8 cellular contexts compared by ENCODE assay signal in the genomic region with DNA sequence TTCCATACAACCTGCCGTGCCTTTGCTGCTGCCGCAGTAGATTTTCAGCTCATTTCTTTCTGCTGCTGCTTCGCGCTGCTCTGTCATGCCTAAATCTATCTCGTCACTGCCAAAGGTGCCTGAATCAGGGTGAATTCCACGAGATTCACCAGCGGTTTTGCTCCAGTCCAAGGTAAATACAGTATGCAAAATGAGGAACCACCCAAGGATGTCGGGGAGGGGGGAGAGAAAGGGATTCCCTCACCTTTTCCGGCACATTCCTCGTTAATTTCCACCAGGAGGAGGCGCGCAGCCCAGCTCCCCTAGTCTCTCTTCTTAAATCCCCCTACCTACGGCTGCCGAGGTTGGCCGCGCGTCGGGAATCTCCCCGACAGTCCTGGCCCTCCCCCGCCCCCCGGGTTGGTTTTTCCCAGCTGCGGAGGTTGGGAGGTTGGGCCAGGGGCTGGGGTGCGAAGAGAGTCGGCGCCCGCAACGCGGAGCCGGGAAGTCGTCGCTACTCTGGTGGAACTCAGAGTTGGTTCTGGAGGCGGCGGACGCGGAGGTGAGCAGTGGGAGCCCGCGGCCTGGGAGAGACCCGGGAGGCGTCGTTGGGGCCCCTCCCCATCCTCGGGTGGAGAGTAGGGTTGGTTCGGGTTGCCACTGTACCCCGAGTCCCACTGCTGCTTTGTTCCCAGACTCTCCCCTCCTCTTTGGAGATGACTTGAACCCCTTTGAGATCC. TPM values are rescaled to one million over a fixed set of nuclear protein-coding genes. Genes with fewer than 3 reads are reported as not detected.
DNase-seq lines count a peak whose midpoint lies in the region; ATAC-seq and TF ChIP-seq lines count a peak whose summit lies in the region.

A gene with protein sequence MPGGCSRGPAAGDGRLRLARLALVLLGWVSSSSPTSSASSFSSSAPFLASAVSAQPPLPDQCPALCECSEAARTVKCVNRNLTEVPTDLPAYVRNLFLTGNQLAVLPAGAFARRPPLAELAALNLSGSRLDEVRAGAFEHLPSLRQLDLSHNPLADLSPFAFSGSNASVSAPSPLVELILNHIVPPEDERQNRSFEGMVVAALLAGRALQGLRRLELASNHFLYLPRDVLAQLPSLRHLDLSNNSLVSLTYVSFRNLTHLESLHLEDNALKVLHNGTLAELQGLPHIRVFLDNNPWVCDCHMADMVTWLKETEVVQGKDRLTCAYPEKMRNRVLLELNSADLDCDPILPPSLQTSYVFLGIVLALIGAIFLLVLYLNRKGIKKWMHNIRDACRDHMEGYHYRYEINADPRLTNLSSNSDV (plus strand): TSS at position 450 of the 719 bp plus-strand sequence. CDS start 1,145 bp downstream, outside the sequence.

- no peaks in the 10 kb centered on the region for H3K36me3 ChIP-seq in colonic mucosa

- peak within 1 kb of the TSS; percentile 62 to 75 for H3K9ac ChIP-seq in colonic mucosa (ENCODE audit: low read depth in 2 of 2, low read length in 2 of 2)

- DNase-seq in Ammon's horn (ENCODE audit: low spot score) (peak; percentile 10), HL-60 (ENCODE audit: low read depth in 1 of 2, low spot score in 1 of 2) (no peak), colonic mucosa (peak; percentile 74), kidney tubule cell (ENCODE audit: low spot score) (peak; percentile 88), inferior parietal cortex (ENCODE audit: extremely low spot score) (no peak)
- peak in 1 of 2 donors; percentile 6 for DNase-seq in stimulated activated effector memory CD8-positive, alpha-beta T cell treated with anti-CD3 and anti-CD28 coated beads, Interleukin-12 subunit alpha, Interleukin-12 subunit beta, amount 100 ng/mL, for 72 hours (ENCODE audit: low spot score in 2 of 2)

- no peaks in the 10 kb centered on the region for H3K36me3 Mint-ChIP-seq in stimulated activated effector memory CD8-positive, alpha-beta T cell treated with anti-CD3 and anti-CD28 coated beads, Interleukin-12 subunit alpha, Interleukin-12 subunit beta, amount 100 ng/mL, for 72 hours

- H3K4me3 Mint-ChIP-seq in stimulated activated effector memory CD8-positive, alpha-beta T cell treated with anti-CD3 and anti-CD28 coated beads, Interleukin-12 subunit alpha, Interleukin-12 subunit beta, amount 100 ng/mL, for 72 hours, result peak within 1 kb of the TSS; percentile 85

- H3K4me1 Mint-ChIP-seq in stimulated activated effector memory CD8-positive, alpha-beta T cell treated with anti-CD3 and anti-CD28 coated beads, Interleukin-12 subunit alpha, Interleukin-12 subunit beta, amount 100 ng/mL, for 72 hours, result peaks cover 25% of the 10 kb centered on the region

- intact Hi-C loops in colonic mucosa (cut with DNase I), result loop anchor here (10.0 kb wide), 1 partner anchor 691 kb away; no protein-coding TSS in a partner anchor

- no peaks in the 10 kb centered on the region for H3K9me3 ChIP-seq in colonic mucosa

- H3K4me1 ChIP-seq in colonic mucosa, result no peaks in the 10 kb centered on the region

- TF ChIP-seq CTCF in HL-60 (IDR thresholded peaks at IDR 0.05; ENCODE audit: insufficient read depth, low read length), result no peak
- TF ChIP-seq CTCF in colonic mucosa (IDR thresholded peaks at IDR 0.05), result no peak

- H3K4me3 ChIP-seq in HL-60 (replicated peaks; ENCODE audit: insufficient read depth, low read length) (peak within 1 kb of the TSS; percentile 49), colonic mucosa (peak within 1 kb of the TSS; percentile 73)

- H3K27ac ChIP-seq in HL-60 (replicated peaks) (no peak within 1 kb of the TSS), colonic mucosa (peak within 1 kb of the TSS; percentile 87)

- peak within 1 kb of the TSS; percentile 60 for H3K27ac Mint-ChIP-seq in stimulated activated effector memory CD8-positive, alpha-beta T cell treated with anti-CD3 and anti-CD28 coated beads, Interleukin-12 subunit alpha, Interleukin-12 subunit beta, amount 100 ng/mL, for 72 hours

- peak; percentile 66 for ATAC-seq in GM18868 (IDR thresholded peaks at IDR 0.05; ENCODE audit: unreplicated experiment)
- peak; percentile 65 for ATAC-seq in SK-N-SH treated with all-trans-retinoic acid at 6 μM for 48 hours
- ATAC-seq in stimulated activated effector memory CD8-positive, alpha-beta T cell treated with anti-CD3 and anti-CD28 coated beads, Interleukin-12 subunit alpha, Interleukin-12 subunit beta, amount 100 ng/mL, for 72 hours, result peak; percentile 62

- H3K27me3 ChIP-seq in HL-60 (ENCODE audit: insufficient read depth, poor library complexity, severe bottlenecking) (peaks cover 64% of the 10 kb centered on the region), colonic mucosa (peaks cover 7% of the 10 kb centered on the region)

- no peaks in the 10 kb centered on the region for H3K9me3 Mint-ChIP-seq in stimulated activated effector memory CD8-positive, alpha-beta T cell treated with anti-CD3 and anti-CD28 coated beads, Interleukin-12 subunit alpha, Interleukin-12 subunit beta, amount 100 ng/mL, for 72 hours

TF ChIP-seq in SK-N-SH treated with all-trans-retinoic acid at 6 μM for 48 hours, 23 proteins besides CTCF, POLR2A, EP300 and RAD21:
- no peak for TF ChIP-seq ESRRG (CRISPR knock-in tag; IDR thresholded peaks at IDR 0.05)
- TF ChIP-seq ZC3H10 (CRISPR knock-in tag; IDR thresholded peaks at IDR 0.05), result no peak

RNA-seq across cellular contexts. Expression of the gene that starts here (rescaled TPM):
- 10 to 100 TPM; 16.3 to 16.9 TPM for total RNA-seq in colonic mucosa

Comparison
In these comparisons a context has a peak if more than half of its experiments do, and no peak if none do; other contexts are left out.
1. DNase-seq: peak in Ammon's horn (single experiment), colonic mucosa (single experiment) and kidney tubule cell (single experiment); none in HL-60 (0 of 2) and inferior parietal cortex (single experiment).
2. Peak in every context shown above with its lines, with median percentiles within 50 percentile points of each other: ATAC-seq.